In the genomic region with DNA sequence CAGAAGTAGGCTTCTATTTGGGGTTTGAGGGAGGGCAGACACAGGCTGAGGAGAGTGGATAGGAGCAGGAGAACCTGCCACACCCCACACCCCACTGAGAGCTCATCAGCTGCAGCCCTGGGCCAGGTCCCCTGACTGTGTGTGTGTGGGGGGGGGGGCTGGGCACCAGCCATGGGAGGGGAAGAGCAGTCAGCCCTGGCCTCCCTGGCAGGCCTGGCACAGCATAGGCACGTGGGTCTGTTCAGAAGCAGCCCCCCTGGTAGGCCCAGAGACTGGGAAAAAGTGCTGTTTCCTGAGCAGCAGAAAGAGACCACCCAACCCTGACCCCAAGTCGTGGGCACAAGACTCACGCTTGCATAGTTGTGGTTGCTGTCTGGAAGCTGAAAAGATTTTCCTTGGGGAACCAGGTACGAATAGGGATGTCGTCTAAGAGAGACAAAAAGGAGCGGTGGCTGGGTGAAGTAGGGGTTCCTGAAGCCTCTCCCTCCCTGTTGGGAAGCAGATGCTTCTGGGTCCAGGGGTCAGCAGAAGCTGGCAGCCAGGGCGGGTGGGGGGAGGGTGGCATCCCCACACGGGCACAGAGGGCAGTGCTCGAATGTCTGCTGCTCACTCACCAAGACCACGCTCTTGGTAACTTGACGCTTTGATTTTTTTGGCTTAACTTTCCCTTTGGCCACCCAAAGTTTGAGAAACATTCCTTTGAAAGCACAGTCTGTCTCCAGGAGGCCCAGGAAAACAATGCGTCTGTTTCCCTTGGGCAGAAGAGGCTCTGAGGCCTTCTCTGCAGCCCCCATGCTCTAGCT, we compare ENCODE assay signal across 13 cellular contexts. TPM values are rescaled to one million over a fixed set of nuclear protein-coding genes. Genes with fewer than 3 reads are reported as not detected.
DNase-seq lines count a peak whose midpoint lies in the region; FAIRE-seq and TF ChIP-seq lines count a peak whose summit lies in the region.
"Had no signal": no experiment of that assay in that cellular context is flagged by ENCODE, and none has a peak within 500 bp of the region (broad histone marks: within the 10 kb centered on the region; RNA-seq: fewer than 3 reads in every experiment).

No MANE protein-coding gene starts in this region.

- H3K4me3 ChIP-seq in kidney (ENCODE audit: low read length in 2 of 2) (no peak overlapping the region), spleen (no peak overlapping the region)

- H3K27me3 ChIP-seq in spleen (replicated peaks in 1 of 7) = peaks cover 0 to 9% (median 0%) of the 10 kb centered on the region in 7 donors

- intact Hi-C loops in activated T-helper 1 cell treated with anti-CD3 and anti-CD28 coated beads, Interleukin-12 subunit alpha, Interleukin-12 subunit beta, Interleukin-2, Interleukin-4 antibody, amounts not matched to agents 30 ng/mL and 10 ng/mL and 1 ng/mL, durations not matched to agents 14 hours and 24 hours and 36 hours (cut with micrococcal nuclease) = loop anchor here (10.0 kb wide), 1 partner anchor 651 kb away; a partner anchor contains a TSS
- intact Hi-C loops in kidney (cut with DNase I) (no loop called here), spleen (cut with DNase I; ENCODE audit: low total_unique reads) (no loop called here)

- H3K4me1 ChIP-seq in kidney (ENCODE audit: control insufficient read depth in 1 of 2, insufficient read depth in 1 of 2, low read depth in 1 of 2, low read length in 2 of 2) (peaks cover 7 to 28% of the 10 kb centered on the region in 2 donors), spleen (peaks cover 29 to 86% (median 66%) of the 10 kb centered on the region in 6 donors)

- H3K9ac ChIP-seq in kidney (ENCODE audit: low read length in 2 of 2) = no peak overlapping the region

- no peak for FAIRE-seq in kidney (lab: Jason Lieb, UNC)
- FAIRE-seq: GM18507 had no signal

- H3K27me3 Mint-ChIP-seq in activated T-cell treated with anti-CD3 and anti-CD28 coated beads, Interleukin-2, amount 50 U/mL, for 24 hours = no peaks in the 10 kb centered on the region
- no peaks in the 10 kb centered on the region for H3K27me3 Mint-ChIP-seq in activated T-helper 1 cell treated with anti-CD3 and anti-CD28 coated beads, Interleukin-12 subunit alpha, Interleukin-12 subunit beta, Interleukin-2, Interleukin-4 antibody, amounts not matched to agents 30 ng/mL and 10 ng/mL and 1 ng/mL, durations not matched to agents 14 hours and 24 hours and 36 hours (ENCODE audit: insufficient read depth)

- no peak overlapping the region for H3K27ac Mint-ChIP-seq in activated T-cell treated with anti-CD3 and anti-CD28 coated beads, Interleukin-2, amount 50 U/mL, for 24 hours
- H3K27ac Mint-ChIP-seq in activated T-helper 1 cell treated with anti-CD3 and anti-CD28 coated beads, Interleukin-12 subunit alpha, Interleukin-12 subunit beta, Interleukin-2, Interleukin-4 antibody, amounts not matched to agents 30 ng/mL and 10 ng/mL and 1 ng/mL, durations not matched to agents 14 hours and 24 hours and 36 hours = no peak overlapping the region
- H3K27ac Mint-ChIP-seq: H9 had no signal

- no peak for TF ChIP-seq CTCF in kidney (IDR thresholded peaks at IDR 0.05; ENCODE audit: borderline replicate concordance, extremely low read depth, insufficient read depth)
- TF ChIP-seq CTCF in spleen (IDR thresholded peaks at IDR 0.05 in 8 of 11, conservative IDR thresholded peaks at IDR 0.05 in 3 of 11) = no peak

- no peak for TF ChIP-seq POLR2A in spleen (IDR thresholded peaks at IDR 0.05)

- H3K36me3 ChIP-seq in kidney (ENCODE audit: control insufficient read depth in 1 of 2, insufficient read depth in 2 of 2, low read length in 2 of 2) (no peaks in the 10 kb centered on the region), spleen (peaks cover 0 to 37% (median 0%) of the 10 kb centered on the region in 6 donors)

- H3K9me3 ChIP-seq in kidney (ENCODE audit: control insufficient read depth in 1 of 2, low read length in 2 of 2) = no peaks in the 10 kb centered on the region
- H3K9me3 ChIP-seq in spleen = no peaks in the 10 kb centered on the region

- in situ Hi-C loops in KBM-7 (cut with MboI; ENCODE audit: low pct_unique_long_range_greater_than_20kb, low sequenced_read_pairs) = no loop called here

- peak overlapping the region in 1 of 2 donors; percentile 71 for H3K27ac ChIP-seq in kidney (ENCODE audit: low read depth in 2 of 2, low read length in 2 of 2)
- H3K27ac ChIP-seq in spleen = peak overlapping the region in 3 of 8 donors; percentile 88

- no peaks in the 10 kb centered on the region for H3K9me3 Mint-ChIP-seq in activated T-cell treated with anti-CD3 and anti-CD28 coated beads, Interleukin-2, amount 50 U/mL, for 24 hours
- H3K9me3 Mint-ChIP-seq in activated T-helper 1 cell treated with anti-CD3 and anti-CD28 coated beads, Interleukin-12 subunit alpha, Interleukin-12 subunit beta, Interleukin-2, Interleukin-4 antibody, amounts not matched to agents 30 ng/mL and 10 ng/mL and 1 ng/mL, durations not matched to agents 14 hours and 24 hours and 36 hours = no peaks in the 10 kb centered on the region
- H3K9me3 Mint-ChIP-seq: H9 had no signal

- H3K4me1 Mint-ChIP-seq in activated T-cell treated with anti-CD3 and anti-CD28 coated beads, Interleukin-2, amount 50 U/mL, for 24 hours (ENCODE audit: low read depth) = peaks cover 55% of the 10 kb centered on the region
- H3K4me1 Mint-ChIP-seq in activated T-helper 1 cell treated with anti-CD3 and anti-CD28 coated beads, Interleukin-12 subunit alpha, Interleukin-12 subunit beta, Interleukin-2, Interleukin-4 antibody, amounts not matched to agents 30 ng/mL and 10 ng/mL and 1 ng/mL, durations not matched to agents 14 hours and 24 hours and 36 hours (ENCODE audit: low read depth) = peaks cover 10% of the 10 kb centered on the region

- 78 to 87% (median 86%) methylated on average over 12 of the region's 12 CpGs for WGBS in spleen, 5 donors

- DNase-seq in activated T-cell treated with anti-CD3 and anti-CD28 coated beads, Interleukin-2, amount 50 U/mL, for 24 hours = no peak
- DNase-seq in activated T-cell treated with anti-CD3 and anti-CD28 coated beads for 4 hours (no peak), kidney (peak; percentile 45), spleen (peak; percentile 64), KBM-7 (no peak), occipital lobe (lab: John Stamatoyannopoulos, UW) (no peak), NCI-H2227 (lab: John Stamatoyannopoulos, UW; ENCODE audit: unreplicated experiment) (no peak)
- no peak for DNase-seq in activated T-helper 1 cell treated with anti-CD3 and anti-CD28 coated beads, Interleukin-12 subunit alpha, Interleukin-12 subunit beta, Interleukin-2, Interleukin-4 antibody, amounts not matched to agents 30 ng/mL and 10 ng/mL and 1 ng/mL, durations not matched to agents 14 hours and 24 hours and 36 hours (ENCODE audit: low spot score)
- DNase-seq: H9, NCI-H2171 had no signal

- peaks cover 44% of the 10 kb centered on the region for H3K36me3 Mint-ChIP-seq in activated T-cell treated with anti-CD3 and anti-CD28 coated beads, Interleukin-2, amount 50 U/mL, for 24 hours (ENCODE audit: low read depth)
- H3K36me3 Mint-ChIP-seq in activated T-helper 1 cell treated with anti-CD3 and anti-CD28 coated beads, Interleukin-12 subunit alpha, Interleukin-12 subunit beta, Interleukin-2, Interleukin-4 antibody, amounts not matched to agents 30 ng/mL and 10 ng/mL and 1 ng/mL, durations not matched to agents 14 hours and 24 hours and 36 hours (ENCODE audit: low read depth) = peaks cover 3% of the 10 kb centered on the region

- peak overlapping the region; percentile 30 for H3K4me3 Mint-ChIP-seq in activated T-cell treated with anti-CD3 and anti-CD28 coated beads, Interleukin-2, amount 50 U/mL, for 24 hours
- H3K4me3 Mint-ChIP-seq in activated T-helper 1 cell treated with anti-CD3 and anti-CD28 coated beads, Interleukin-12 subunit alpha, Interleukin-12 subunit beta, Interleukin-2, Interleukin-4 antibody, amounts not matched to agents 30 ng/mL and 10 ng/mL and 1 ng/mL, durations not matched to agents 14 hours and 24 hours and 36 hours = peak overlapping the region; percentile 66

RNA-seq across cellular contexts. Expression of a gene that starts 2.9 kb away (rescaled TPM):
- total RNA-seq in activated T-helper 1 cell treated with anti-CD3 and anti-CD28 coated beads, Interleukin-12 subunit alpha, Interleukin-12 subunit beta, Interleukin-2, Interleukin-4 antibody, amounts not matched to agents 30 ng/mL and 10 ng/mL and 1 ng/mL, durations not matched to agents 14 hours and 24 hours and 36 hours = 57.2 and 58.9 TPM in 2 replicates
- total RNA-seq in kidney = 49.5 TPM
- 32.7 TPM for polyA plus RNA-seq in kidney (ENCODE audit: insufficient read depth, low read depth, low replicate concordance)
- 10 to 100 TPM; 21.8 to 39.0 (median 25.5) TPM for total RNA-seq in spleen
- polyA plus RNA-seq in spleen = 10 to 100 TPM; 21.8 to 49.3 (median 26.7) TPM
- 35.7 TPM for total RNA-seq in occipital lobe

RNA-seq across cellular contexts. Expression of a gene that starts 15.1 kb away (rescaled TPM):
- not detected in 2 replicates for total RNA-seq in activated T-helper 1 cell treated with anti-CD3 and anti-CD28 coated beads, Interleukin-12 subunit alpha, Interleukin-12 subunit beta, Interleukin-2, Interleukin-4 antibody, amounts not matched to agents 30 ng/mL and 10 ng/mL and 1 ng/mL, durations not matched to agents 14 hours and 24 hours and 36 hours
- total RNA-seq in kidney (5.2 TPM), spleen (under 1 TPM in 3 of 7 donors, not detected in 4; 0.26 to 0.37 (median 0.28) TPM), occipital lobe (0.16 TPM)
- polyA plus RNA-seq in kidney (ENCODE audit: insufficient read depth, low read depth, low replicate concordance) (5.0 TPM), spleen (under 1 TPM; 0.07 to 0.10 (median 0.09) TPM)
- total RNA-seq: mesenteric fat pad had no signal
- polyA plus RNA-seq: BJ had no signal

RNA-seq across cellular contexts. Expression of a gene that starts 33.1 kb away (rescaled TPM):
- total RNA-seq in activated T-helper 1 cell treated with anti-CD3 and anti-CD28 coated beads, Interleukin-12 subunit alpha, Interleukin-12 subunit beta, Interleukin-2, Interleukin-4 antibody, amounts not matched to agents 30 ng/mL and 10 ng/mL and 1 ng/mL, durations not matched to agents 14 hours and 24 hours and 36 hours = 0.49 and 0.54 TPM in 2 replicates
- total RNA-seq in kidney (21.8 TPM), spleen (10 to 100 TPM in 2 of 7 donors, 1 to 10 TPM in 5; 1.9 to 15.0 (median 5.3) TPM), occipital lobe (2.0 TPM)
- polyA plus RNA-seq in kidney (ENCODE audit: insufficient read depth, low read depth, low replicate concordance) (19.1 TPM), spleen (10 to 100 TPM in 1 of 3 donors, 1 to 10 TPM in 2; 3.2 to 10.7 (median 7.8) TPM)

RNA-seq across cellular contexts. Expression of a gene that starts 33.3 kb away (rescaled TPM):
- 4.8 and 4.9 TPM in 2 replicates for total RNA-seq in activated T-helper 1 cell treated with anti-CD3 and anti-CD28 coated beads, Interleukin-12 subunit alpha, Interleukin-12 subunit beta, Interleukin-2, Interleukin-4 antibody, amounts not matched to agents 30 ng/mL and 10 ng/mL and 1 ng/mL, durations not matched to agents 14 hours and 24 hours and 36 hours
- total RNA-seq in kidney (44.5 TPM), spleen (10 to 100 TPM; 14.5 to 52.8 (median 29.8) TPM), occipital lobe (14.2 TPM)
- polyA plus RNA-seq in kidney (ENCODE audit: insufficient read depth, low read depth, low replicate concordance) (18.9 TPM), spleen (10 to 100 TPM; 15.6 to 62.3 (median 43.4) TPM)

Comparison
In these comparisons a context has a peak if more than half of its experiments do, and no peak if none do; other contexts are left out.
1. DNase-seq: peak in kidney (single experiment) and spleen (single experiment); none in activated T-cell treated with anti-CD3 and anti-CD28 coated beads, Interleukin-2, amount 50 U/mL, for 24 hours (single experiment), activated T-cell treated with anti-CD3 and anti-CD28 coated beads for 4 hours (single experiment), activated T-helper 1 cell treated with anti-CD3 and anti-CD28 coated beads, Interleukin-12 subunit alpha, Interleukin-12 subunit beta, Interleukin-2, Interleukin-4 antibody, amounts not matched to agents 30 ng/mL and 10 ng/mL and 1 ng/mL, durations not matched to agents 14 hours and 24 hours and 36 hours (single experiment), KBM-7 (single experiment), occipital lobe (single experiment) and NCI-H2227 (single experiment).